Comparison of ENCODE assay signal across 11 cellular contexts in the genomic region with DNA sequence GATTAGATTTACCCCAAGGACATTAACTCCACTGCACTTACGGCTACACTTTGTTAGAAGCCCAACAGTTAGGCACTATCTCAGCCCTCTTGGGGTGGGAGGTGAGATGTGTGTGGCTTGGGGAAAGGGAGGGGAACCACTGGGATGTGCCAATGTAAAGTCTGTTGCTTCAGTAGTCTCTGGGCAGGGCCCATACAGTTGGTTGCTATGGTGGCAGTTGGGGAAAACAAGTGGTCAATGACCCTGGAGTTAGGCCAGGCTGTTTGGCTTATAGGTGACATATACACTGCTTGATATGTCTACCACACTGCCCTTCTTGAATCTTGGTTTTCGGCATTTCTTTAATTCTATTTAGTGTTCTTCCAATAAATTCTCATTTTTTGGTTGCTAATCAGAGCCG.
"Had no signal": no experiment of that assay in that cellular context is flagged by ENCODE, and none has a peak within 500 bp of the region (broad histone marks: within the 10 kb centered on the region; RNA-seq: fewer than 3 reads in every experiment).

No MANE protein-coding gene starts in this region.

- H3K36me3 ChIP-seq: HAP-1 had no signal

- H3K9me3 ChIP-seq: HAP-1 had no signal

- H3K4me1 ChIP-seq: HAP-1 had no signal

- FAIRE-seq: HTR-8/SVneo had no signal

- ATAC-seq: HCT116 had no signal

- H3K27ac ChIP-seq: GM23248, HL-60, KMS-11 had no signal

- DNase-seq: GM23248, GOT3, H7, HFFc6, Karpas-422, KBM-7 had no signal

- H3K4me3 ChIP-seq: GM23248, HAP-1 had no signal
